In the genomic region with DNA sequence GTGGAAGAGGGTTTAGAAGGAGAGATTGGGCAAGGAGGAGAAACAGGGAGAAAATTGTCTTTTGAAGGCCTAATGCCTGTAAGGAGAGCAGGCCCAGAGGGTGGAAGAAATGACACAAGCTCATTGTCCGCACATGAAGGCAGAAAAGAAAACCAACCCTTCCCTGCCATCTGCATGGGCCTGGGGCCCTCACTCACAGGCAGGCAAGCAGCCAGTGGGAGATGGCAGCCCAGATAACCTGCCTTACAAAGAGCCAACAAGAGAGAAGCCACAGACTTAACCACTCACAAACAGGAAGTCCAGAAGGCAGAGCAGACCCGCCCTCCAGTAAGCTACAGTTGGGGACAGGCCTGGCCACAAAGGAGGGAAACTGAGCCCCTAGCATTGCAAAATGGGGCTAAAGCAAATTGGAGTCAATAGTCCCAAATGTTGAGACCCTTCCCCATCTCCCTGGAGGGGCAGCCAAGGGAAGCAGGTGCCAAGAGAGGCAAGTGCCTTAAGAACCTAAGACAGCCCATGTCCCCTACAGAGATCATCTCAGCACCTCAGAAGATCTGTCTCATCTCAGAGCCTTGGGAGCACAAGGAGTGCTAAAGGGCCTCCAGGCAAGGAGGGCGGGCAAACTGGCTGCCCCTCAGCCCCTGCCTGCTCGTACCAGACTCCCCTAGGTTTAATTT, we compare ENCODE assay signal across 1 cellular context.
A peak's percentile ranks its signal among the peaks of the same experiment; 100 is the strongest.
TF ChIP-seq lines count a peak whose summit lies in the region.

No MANE protein-coding gene starts in this region.

TF ChIP-seq in GM12878, 131 proteins besides CTCF, POLR2A, EP300 and RAD21:
- TF ChIP-seq POLR2AphosphoS2 (IDR thresholded peaks at IDR 0.05; ENCODE audit: low read depth, low read length) (peak; percentile 24; the same call in 1 of the 2 replicates), IKZF2 (IDR thresholded peaks at IDR 0.05) (peak; percentile 9 to 49; a peak in 3 of 4 replicates), EZH2 (IDR thresholded peaks at IDR 0.05; ENCODE audit: borderline replicate concordance, control insufficient read depth, low read depth, low read length) (no peak), BCL11A (IDR thresholded peaks at IDR 0.05; ENCODE audit: low read depth, low read length) (no peak), SPI1 (IDR thresholded peaks at IDR 0.05; ENCODE audit: borderline replicate concordance, insufficient read depth, low read depth, low read length) (peak; percentile 80; the same call in 1 of the 2 replicates), ZBED1 (IDR thresholded peaks at IDR 0.05; ENCODE audit: borderline replicate concordance) (peak; percentile 91; the same call in 1 of the 2 replicates), FOXK2 (IDR thresholded peaks at IDR 0.05) (no peak), SP1 (IDR thresholded peaks at IDR 0.05; ENCODE audit: low read depth, low read length) (no peak), PAX5 (IDR thresholded peaks at IDR 0.05; ENCODE audit: borderline replicate concordance, low read depth, low read length) (0 out of 2 replicates have a peak, but pooled peaks have one; percentile 24), ZNF24 (IDR thresholded peaks at IDR 0.05) (peak; percentile 76), SMAD5 (IDR thresholded peaks at IDR 0.05; ENCODE audit: low read depth) (peak; percentile 88; the same call in 1 of the 2 replicates), MEF2B (IDR thresholded peaks at IDR 0.05; ENCODE audit: partially characterized antibody, poor library complexity, severe bottlenecking) (peak; percentile 6), TCF3 (IDR thresholded peaks at IDR 0.05; ENCODE audit: borderline replicate concordance, insufficient read depth, low read depth, low read length) (peak; percentile 44; the same call in 1 of the 2 replicates), JUND (IDR thresholded peaks at IDR 0.05; ENCODE audit: low read depth, low read length) (no peak), WRNIP1 (IDR thresholded peaks at IDR 0.05; ENCODE audit: borderline replicate concordance, low read depth, low read length) (no peak), SMAD1 (IDR thresholded peaks at IDR 0.05; ENCODE audit: low read depth, partially characterized antibody) (peak; percentile 80), NBN (IDR thresholded peaks at IDR 0.05) (0 out of 2 replicates have a peak, but pooled peaks have one; percentile 66), ATF7 (IDR thresholded peaks at IDR 0.05; ENCODE audit: low read depth) (peak; percentile 31), HDGF (IDR thresholded peaks at IDR 0.05) (0 out of 2 replicates have a peak, but pooled peaks have one; percentile 20), POU2F2 (IDR thresholded peaks at IDR 0.05; ENCODE audit: borderline replicate concordance, low read depth, low read length) (peak; percentile 65; the same call in 1 of the 3 replicates), ZNF274 (IDR thresholded peaks at IDR 0.05; ENCODE audit: insufficient read depth, insufficient read length) (no peak), MTA2 (IDR thresholded peaks at IDR 0.05; ENCODE audit: low read depth) (peak; percentile 29; the same call in 1 of the 2 replicates), SUZ12 (IDR thresholded peaks at IDR 0.05; ENCODE audit: unreplicated experiment) (no peak), MEF2A (IDR thresholded peaks at IDR 0.05; ENCODE audit: insufficient read depth, low read depth, low read length) (no peak), TBL1XR1 (IDR thresholded peaks at IDR 0.05; ENCODE audit: low read depth, low read length) (0 out of 2 replicates have a peak, but pooled peaks have one; percentile 1), YY1 (IDR thresholded peaks at IDR 0.05; ENCODE audit: low read depth, low read length) (0 out of 2 replicates have a peak, but pooled peaks have one; percentile 17), GATAD2B (conservative IDR thresholded peaks at IDR 0.05; ENCODE audit: low read depth) (0 out of 2 replicates have a peak, but pooled peaks have one; percentile 17), TAF1 (IDR thresholded peaks at IDR 0.05; ENCODE audit: borderline replicate concordance, low read depth, low read length) (peak; percentile 75), CBFB (IDR thresholded peaks at IDR 0.05; ENCODE audit: low read depth) (peak; percentile 90), CREB1 (IDR thresholded peaks at IDR 0.05; ENCODE audit: low read depth) (no peak), POLR2AphosphoS5 (IDR thresholded peaks at IDR 0.05; ENCODE audit: low read length) (peak; percentile 87), SUPT20H (IDR thresholded peaks at IDR 0.05; ENCODE audit: borderline replicate concordance, control insufficient read depth, low read depth, low read length) (no peak), KDM1A (IDR thresholded peaks at IDR 0.05; ENCODE audit: borderline replicate concordance) (no peak), MYB (IDR thresholded peaks at IDR 0.05; ENCODE audit: borderline replicate concordance, low read depth, low read length) (0 out of 2 replicates have a peak, but pooled peaks have one; percentile 19)
- TF ChIP-seq, protein P1, sequence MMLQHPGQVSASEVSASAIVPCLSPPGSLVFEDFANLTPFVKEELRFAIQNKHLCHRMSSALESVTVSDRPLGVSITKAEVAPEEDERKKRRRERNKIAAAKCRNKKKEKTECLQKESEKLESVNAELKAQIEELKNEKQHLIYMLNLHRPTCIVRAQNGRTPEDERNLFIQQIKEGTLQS (IDR thresholded peaks at IDR 0.05; ENCODE audit: borderline replicate concordance, extremely low read depth, low read depth, low read length), result no peak
- TF ChIP-seq, protein P2, sequence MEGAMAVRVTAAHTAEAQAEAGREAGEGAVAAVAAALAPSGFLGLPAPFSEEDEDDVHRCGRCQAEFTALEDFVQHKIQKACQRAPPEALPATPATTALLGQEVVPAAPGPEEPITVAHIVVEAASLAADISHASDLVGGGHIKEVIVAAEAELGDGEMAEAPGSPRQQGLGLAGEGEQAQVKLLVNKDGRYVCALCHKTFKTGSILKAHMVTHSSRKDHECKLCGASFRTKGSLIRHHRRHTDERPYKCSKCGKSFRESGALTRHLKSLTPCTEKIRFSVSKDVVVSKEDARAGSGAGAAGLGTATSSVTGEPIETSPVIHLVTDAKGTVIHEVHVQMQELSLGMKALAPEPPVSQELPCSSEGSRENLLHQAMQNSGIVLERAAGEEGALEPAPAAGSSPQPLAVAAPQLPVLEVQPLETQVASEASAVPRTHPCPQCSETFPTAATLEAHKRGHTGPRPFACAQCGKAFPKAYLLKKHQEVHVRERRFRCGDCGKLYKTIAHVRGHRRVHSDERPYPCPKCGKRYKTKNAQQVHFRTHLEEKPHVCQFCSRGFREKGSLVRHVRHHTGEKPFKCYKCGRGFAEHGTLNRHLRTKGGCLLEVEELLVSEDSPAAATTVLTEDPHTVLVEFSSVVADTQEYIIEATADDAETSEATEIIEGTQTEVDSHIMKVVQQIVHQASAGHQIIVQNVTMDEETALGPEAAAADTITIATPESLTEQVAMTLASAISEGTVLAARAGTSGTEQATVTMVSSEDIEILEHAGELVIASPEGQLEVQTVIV (IDR thresholded peaks at IDR 0.05; ENCODE audit: borderline replicate concordance, partially characterized antibody), result peak; percentile 27
- TF ChIP-seq, protein P3, sequence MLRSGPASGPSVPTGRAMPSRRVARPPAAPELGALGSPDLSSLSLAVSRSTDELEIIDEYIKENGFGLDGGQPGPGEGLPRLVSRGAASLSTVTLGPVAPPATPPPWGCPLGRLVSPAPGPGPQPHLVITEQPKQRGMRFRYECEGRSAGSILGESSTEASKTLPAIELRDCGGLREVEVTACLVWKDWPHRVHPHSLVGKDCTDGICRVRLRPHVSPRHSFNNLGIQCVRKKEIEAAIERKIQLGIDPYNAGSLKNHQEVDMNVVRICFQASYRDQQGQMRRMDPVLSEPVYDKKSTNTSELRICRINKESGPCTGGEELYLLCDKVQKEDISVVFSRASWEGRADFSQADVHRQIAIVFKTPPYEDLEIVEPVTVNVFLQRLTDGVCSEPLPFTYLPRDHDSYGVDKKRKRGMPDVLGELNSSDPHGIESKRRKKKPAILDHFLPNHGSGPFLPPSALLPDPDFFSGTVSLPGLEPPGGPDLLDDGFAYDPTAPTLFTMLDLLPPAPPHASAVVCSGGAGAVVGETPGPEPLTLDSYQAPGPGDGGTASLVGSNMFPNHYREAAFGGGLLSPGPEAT (IDR thresholded peaks at IDR 0.05; ENCODE audit: low read depth), result peak; percentile 8; the same call in 1 of the 2 replicates
- TF ChIP-seq, protein P4, sequence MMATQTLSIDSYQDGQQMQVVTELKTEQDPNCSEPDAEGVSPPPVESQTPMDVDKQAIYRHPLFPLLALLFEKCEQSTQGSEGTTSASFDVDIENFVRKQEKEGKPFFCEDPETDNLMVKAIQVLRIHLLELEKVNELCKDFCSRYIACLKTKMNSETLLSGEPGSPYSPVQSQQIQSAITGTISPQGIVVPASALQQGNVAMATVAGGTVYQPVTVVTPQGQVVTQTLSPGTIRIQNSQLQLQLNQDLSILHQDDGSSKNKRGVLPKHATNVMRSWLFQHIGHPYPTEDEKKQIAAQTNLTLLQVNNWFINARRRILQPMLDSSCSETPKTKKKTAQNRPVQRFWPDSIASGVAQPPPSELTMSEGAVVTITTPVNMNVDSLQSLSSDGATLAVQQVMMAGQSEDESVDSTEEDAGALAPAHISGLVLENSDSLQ (IDR thresholded peaks at IDR 0.05), result peak; percentile 70
- TF ChIP-seq, protein P5, sequence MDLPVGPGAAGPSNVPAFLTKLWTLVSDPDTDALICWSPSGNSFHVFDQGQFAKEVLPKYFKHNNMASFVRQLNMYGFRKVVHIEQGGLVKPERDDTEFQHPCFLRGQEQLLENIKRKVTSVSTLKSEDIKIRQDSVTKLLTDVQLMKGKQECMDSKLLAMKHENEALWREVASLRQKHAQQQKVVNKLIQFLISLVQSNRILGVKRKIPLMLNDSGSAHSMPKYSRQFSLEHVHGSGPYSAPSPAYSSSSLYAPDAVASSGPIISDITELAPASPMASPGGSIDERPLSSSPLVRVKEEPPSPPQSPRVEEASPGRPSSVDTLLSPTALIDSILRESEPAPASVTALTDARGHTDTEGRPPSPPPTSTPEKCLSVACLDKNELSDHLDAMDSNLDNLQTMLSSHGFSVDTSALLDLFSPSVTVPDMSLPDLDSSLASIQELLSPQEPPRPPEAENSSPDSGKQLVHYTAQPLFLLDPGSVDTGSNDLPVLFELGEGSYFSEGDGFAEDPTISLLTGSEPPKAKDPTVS (IDR thresholded peaks at IDR 0.05; ENCODE audit: low read depth, low read length), result no peak
- TF ChIP-seq, protein P6, sequence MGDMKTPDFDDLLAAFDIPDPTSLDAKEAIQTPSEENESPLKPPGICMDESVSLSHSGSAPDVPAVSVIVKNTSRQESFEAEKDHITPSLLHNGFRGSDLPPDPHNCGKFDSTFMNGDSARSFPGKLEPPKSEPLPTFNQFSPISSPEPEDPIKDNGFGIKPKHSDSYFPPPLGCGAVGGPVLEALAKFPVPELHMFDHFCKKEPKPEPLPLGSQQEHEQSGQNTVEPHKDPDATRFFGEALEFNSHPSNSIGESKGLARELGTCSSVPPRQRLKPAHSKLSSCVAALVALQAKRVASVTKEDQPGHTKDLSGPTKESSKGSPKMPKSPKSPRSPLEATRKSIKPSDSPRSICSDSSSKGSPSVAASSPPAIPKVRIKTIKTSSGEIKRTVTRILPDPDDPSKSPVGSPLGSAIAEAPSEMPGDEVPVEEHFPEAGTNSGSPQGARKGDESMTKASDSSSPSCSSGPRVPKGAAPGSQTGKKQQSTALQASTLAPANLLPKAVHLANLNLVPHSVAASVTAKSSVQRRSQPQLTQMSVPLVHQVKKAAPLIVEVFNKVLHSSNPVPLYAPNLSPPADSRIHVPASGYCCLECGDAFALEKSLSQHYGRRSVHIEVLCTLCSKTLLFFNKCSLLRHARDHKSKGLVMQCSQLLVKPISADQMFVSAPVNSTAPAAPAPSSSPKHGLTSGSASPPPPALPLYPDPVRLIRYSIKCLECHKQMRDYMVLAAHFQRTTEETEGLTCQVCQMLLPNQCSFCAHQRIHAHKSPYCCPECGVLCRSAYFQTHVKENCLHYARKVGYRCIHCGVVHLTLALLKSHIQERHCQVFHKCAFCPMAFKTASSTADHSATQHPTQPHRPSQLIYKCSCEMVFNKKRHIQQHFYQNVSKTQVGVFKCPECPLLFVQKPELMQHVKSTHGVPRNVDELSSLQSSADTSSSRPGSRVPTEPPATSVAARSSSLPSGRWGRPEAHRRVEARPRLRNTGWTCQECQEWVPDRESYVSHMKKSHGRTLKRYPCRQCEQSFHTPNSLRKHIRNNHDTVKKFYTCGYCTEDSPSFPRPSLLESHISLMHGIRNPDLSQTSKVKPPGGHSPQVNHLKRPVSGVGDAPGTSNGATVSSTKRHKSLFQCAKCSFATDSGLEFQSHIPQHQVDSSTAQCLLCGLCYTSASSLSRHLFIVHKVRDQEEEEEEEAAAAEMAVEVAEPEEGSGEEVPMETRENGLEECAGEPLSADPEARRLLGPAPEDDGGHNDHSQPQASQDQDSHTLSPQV (IDR thresholded peaks at IDR 0.05), result peak; percentile 46; the same call in 1 of the 2 replicates
- TF ChIP-seq, protein P7, sequence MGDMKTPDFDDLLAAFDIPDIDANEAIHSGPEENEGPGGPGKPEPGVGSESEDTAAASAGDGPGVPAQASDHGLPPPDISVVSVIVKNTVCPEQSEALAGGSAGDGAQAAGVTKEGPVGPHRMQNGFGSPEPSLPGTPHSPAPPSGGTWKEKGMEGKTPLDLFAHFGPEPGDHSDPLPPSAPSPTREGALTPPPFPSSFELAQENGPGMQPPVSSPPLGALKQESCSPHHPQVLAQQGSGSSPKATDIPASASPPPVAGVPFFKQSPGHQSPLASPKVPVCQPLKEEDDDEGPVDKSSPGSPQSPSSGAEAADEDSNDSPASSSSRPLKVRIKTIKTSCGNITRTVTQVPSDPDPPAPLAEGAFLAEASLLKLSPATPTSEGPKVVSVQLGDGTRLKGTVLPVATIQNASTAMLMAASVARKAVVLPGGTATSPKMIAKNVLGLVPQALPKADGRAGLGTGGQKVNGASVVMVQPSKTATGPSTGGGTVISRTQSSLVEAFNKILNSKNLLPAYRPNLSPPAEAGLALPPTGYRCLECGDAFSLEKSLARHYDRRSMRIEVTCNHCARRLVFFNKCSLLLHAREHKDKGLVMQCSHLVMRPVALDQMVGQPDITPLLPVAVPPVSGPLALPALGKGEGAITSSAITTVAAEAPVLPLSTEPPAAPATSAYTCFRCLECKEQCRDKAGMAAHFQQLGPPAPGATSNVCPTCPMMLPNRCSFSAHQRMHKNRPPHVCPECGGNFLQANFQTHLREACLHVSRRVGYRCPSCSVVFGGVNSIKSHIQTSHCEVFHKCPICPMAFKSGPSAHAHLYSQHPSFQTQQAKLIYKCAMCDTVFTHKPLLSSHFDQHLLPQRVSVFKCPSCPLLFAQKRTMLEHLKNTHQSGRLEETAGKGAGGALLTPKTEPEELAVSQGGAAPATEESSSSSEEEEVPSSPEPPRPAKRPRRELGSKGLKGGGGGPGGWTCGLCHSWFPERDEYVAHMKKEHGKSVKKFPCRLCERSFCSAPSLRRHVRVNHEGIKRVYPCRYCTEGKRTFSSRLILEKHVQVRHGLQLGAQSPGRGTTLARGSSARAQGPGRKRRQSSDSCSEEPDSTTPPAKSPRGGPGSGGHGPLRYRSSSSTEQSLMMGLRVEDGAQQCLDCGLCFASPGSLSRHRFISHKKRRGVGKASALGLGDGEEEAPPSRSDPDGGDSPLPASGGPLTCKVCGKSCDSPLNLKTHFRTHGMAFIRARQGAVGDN (IDR thresholded peaks at IDR 0.05), result peak; percentile 98
- TF ChIP-seq, protein P8, sequence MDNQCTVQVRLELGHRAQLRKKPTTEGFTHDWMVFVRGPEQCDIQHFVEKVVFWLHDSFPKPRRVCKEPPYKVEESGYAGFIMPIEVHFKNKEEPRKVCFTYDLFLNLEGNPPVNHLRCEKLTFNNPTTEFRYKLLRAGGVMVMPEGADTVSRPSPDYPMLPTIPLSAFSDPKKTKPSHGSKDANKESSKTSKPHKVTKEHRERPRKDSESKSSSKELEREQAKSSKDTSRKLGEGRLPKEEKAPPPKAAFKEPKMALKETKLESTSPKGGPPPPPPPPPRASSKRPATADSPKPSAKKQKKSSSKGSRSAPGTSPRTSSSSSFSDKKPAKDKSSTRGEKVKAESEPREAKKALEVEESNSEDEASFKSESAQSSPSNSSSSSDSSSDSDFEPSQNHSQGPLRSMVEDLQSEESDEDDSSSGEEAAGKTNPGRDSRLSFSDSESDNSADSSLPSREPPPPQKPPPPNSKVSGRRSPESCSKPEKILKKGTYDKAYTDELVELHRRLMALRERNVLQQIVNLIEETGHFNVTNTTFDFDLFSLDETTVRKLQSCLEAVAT (IDR thresholded peaks at IDR 0.05), result peak; percentile 94
